In genomic region chr1:15038232-15039016, GRCh38 we compare ENCODE assay signal across 1 cellular context.
TF ChIP-seq lines count a peak whose summit lies in the region.

No MANE protein-coding gene starts in this region.

TF ChIP-seq in K562, 482 proteins besides CTCF, POLR2A, EP300 and RAD21 (continued from another document and continues in another):
- TF ChIP-seq, protein P1, sequence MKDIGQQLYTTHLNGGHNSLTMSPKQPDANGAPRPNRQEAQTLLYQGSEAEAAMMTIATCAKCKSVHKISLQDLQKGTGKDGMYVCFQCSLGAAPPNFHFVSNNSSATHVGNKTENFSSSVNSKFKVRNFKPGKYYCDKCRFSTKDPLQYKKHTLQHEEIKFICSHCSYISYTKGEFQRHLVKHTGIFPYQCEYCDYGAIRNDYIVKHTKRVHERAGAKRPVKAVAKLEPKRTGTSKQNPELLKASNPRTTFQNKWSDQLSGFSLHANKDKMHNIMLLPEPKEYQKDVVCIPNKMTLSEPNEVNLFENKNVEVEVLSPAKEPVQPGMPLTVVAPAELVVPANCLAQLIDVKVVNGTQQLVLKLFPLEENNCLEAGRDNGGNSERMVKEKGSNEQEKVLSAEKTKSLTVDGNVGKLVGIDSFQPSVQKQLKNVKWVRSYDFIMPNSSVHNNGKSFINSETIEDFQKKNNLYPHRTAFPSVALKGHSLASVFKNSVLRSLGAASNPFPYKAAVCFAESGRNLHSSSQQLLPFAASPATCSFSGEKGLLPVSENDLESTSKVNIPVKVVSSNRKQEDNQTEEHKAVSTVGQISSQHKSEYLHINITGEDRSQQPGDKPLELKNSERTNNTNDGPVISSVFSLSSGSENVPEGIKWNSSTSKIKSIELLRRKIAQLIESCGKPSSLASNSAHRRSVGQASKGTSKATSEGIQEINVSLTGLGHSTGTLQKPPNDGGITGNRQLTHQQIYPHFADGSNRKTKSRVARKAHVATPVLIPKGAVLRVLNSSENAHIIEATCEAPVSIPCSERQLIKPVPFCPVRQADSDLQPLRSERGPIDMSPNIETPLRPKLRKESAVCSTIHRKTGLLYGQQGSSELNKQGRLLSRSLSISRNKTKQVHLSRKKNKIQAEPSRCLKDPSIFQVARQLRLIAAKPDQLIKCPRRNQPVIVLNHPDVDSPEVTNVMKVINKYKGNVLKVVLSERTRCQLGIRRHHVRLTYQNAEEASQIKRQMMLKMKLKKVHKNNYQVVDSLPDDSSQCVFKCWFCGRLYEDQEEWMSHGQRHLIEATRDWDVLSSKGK (CRISPR knock-in tag; IDR thresholded peaks at IDR 0.05) = no peak
- TF ChIP-seq THRAP3 (IDR thresholded peaks at IDR 0.05; ENCODE audit: borderline replicate concordance) (no peak), FOS (IDR thresholded peaks at IDR 0.05; ENCODE audit: extremely low read depth, insufficient read length) (no peak), ZBTB12 (CRISPR knock-in tag; IDR thresholded peaks at IDR 0.05) (no peak), ZNF584 (CRISPR knock-in tag; IDR thresholded peaks at IDR 0.05; ENCODE audit: low read depth) (no peak), ZBTB8A (IDR thresholded peaks at IDR 0.05; ENCODE audit: partially characterized antibody) (no peak), HMBOX1 (IDR thresholded peaks at IDR 0.05) (no peak), KDM5B (IDR thresholded peaks at IDR 0.05; ENCODE audit: insufficient replicate concordance, low read depth, low read length) (no peak), MEF2A (IDR thresholded peaks at IDR 0.05; ENCODE audit: control insufficient read depth, low read depth, low read length) (no peak), FOXJ3 (CRISPR knock-in tag; IDR thresholded peaks at IDR 0.05) (no peak), FOXM1 (IDR thresholded peaks at IDR 0.05; ENCODE audit: low read depth) (0 out of 2 replicates have a peak, but pooled peaks have one; percentile 25), FOXM1 (CRISPR knock-in tag; IDR thresholded peaks at IDR 0.05; ENCODE audit: low read depth) (no peak), NONO (IDR thresholded peaks at IDR 0.05; ENCODE audit: low read depth in 2 of 2, low read length in 1 of 2) (no peak), ZNF778 (CRISPR knock-in tag; IDR thresholded peaks at IDR 0.05) (no peak), ZNF282 (CRISPR knock-in tag; IDR thresholded peaks at IDR 0.05) (no peak), PBX2 (CRISPR knock-in tag; IDR thresholded peaks at IDR 0.05; ENCODE audit: low read depth) (no peak), PBX2 (tag; conservative IDR thresholded peaks at IDR 0.05; ENCODE audit: low read depth) (no peak), ZNF449 (CRISPR knock-in tag; IDR thresholded peaks at IDR 0.05) (no peak), ZNF695 (CRISPR knock-in tag; IDR thresholded peaks at IDR 0.05) (no peak), ZNF589 (CRISPR knock-in tag; IDR thresholded peaks at IDR 0.05; ENCODE audit: low read depth) (no peak), JUNB (CRISPR knock-in tag; conservative IDR thresholded peaks at IDR 0.05) (no peak), SIX5 (IDR thresholded peaks at IDR 0.05; ENCODE audit: borderline replicate concordance in 1 of 2, insufficient read depth in 1 of 2, low read depth in 1 of 2, low read length in 2 of 2) (no peak), MTA1 (IDR thresholded peaks at IDR 0.05; ENCODE audit: borderline replicate concordance) (peak; percentile 71), CHD4 (IDR thresholded peaks at IDR 0.05; ENCODE audit: insufficient read depth, insufficient replicate concordance, low read depth, low read length, poor library complexity, severe bottlenecking) (peak; percentile 93), RBM15 (IDR thresholded peaks at IDR 0.05; ENCODE audit: insufficient read depth, low read length) (no peak), RFX5 (IDR thresholded peaks at IDR 0.05; ENCODE audit: low read depth, low read length) (no peak), ERF (CRISPR knock-in tag; IDR thresholded peaks at IDR 0.05) (no peak), PRPF4 (IDR thresholded peaks at IDR 0.05; ENCODE audit: insufficient read depth, low read depth, low read length, poor library complexity, severe bottlenecking) (no peak), POU5F1 (IDR thresholded peaks at IDR 0.05; ENCODE audit: borderline replicate concordance, low read depth, low read length, partially characterized antibody) (no peak), ZNF699 (CRISPR knock-in tag; IDR thresholded peaks at IDR 0.05; ENCODE audit: insufficient replicate concordance) (no peak), SRSF1 (IDR thresholded peaks at IDR 0.05; ENCODE audit: low read depth, low read length) (no peak), STAT5B (CRISPR knock-in tag; IDR thresholded peaks at IDR 0.05) (no peak), KAT7 (CRISPR knock-in tag; IDR thresholded peaks at IDR 0.05; ENCODE audit: borderline replicate concordance) (no peak), SMAD3 (CRISPR knock-in tag; conservative IDR thresholded peaks at IDR 0.05) (no peak), ZNF263 (CRISPR knock-in tag; IDR thresholded peaks at IDR 0.05; ENCODE audit: borderline replicate concordance) (no peak), ZZZ3 (IDR thresholded peaks at IDR 0.05) (no peak), HINFP (tag; conservative IDR thresholded peaks at IDR 0.05; ENCODE audit: low read depth) (no peak), CBX8 (IDR thresholded peaks at IDR 0.05; ENCODE audit: borderline replicate concordance, extremely low read depth, low read depth, low read length, poor library complexity, severe bottlenecking) (no peak), CEBPG (CRISPR knock-in tag; IDR thresholded peaks at IDR 0.05) (no peak), CEBPG (tag; conservative IDR thresholded peaks at IDR 0.05 in 1 of 2, IDR thresholded peaks at IDR 0.05 in 1 of 2) (peak; percentile 13 to 43; a peak in 2 of 4 replicates), MEF2D (tag; conservative IDR thresholded peaks at IDR 0.05; ENCODE audit: low read depth) (no peak), GATAD2B (IDR thresholded peaks at IDR 0.05; ENCODE audit: borderline replicate concordance) (peak; percentile 57; the same call in 1 of the 2 replicates), ZNF217 (CRISPR knock-in tag; IDR thresholded peaks at IDR 0.05) (no peak), DIDO1 (tag; IDR thresholded peaks at IDR 0.05; ENCODE audit: low read depth) (no peak)
- TF ChIP-seq, protein P2, sequence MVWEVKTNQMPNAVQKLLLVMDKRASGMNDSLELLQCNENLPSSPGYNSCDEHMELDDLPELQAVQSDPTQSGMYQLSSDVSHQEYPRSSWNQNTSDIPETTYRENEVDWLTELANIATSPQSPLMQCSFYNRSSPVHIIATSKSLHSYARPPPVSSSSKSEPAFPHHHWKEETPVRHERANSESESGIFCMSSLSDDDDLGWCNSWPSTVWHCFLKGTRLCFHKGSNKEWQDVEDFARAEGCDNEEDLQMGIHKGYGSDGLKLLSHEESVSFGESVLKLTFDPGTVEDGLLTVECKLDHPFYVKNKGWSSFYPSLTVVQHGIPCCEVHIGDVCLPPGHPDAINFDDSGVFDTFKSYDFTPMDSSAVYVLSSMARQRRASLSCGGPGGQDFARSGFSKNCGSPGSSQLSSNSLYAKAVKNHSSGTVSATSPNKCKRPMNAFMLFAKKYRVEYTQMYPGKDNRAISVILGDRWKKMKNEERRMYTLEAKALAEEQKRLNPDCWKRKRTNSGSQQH (CRISPR knock-in tag; IDR thresholded peaks at IDR 0.05) = no peak
- TF ChIP-seq, protein P3, sequence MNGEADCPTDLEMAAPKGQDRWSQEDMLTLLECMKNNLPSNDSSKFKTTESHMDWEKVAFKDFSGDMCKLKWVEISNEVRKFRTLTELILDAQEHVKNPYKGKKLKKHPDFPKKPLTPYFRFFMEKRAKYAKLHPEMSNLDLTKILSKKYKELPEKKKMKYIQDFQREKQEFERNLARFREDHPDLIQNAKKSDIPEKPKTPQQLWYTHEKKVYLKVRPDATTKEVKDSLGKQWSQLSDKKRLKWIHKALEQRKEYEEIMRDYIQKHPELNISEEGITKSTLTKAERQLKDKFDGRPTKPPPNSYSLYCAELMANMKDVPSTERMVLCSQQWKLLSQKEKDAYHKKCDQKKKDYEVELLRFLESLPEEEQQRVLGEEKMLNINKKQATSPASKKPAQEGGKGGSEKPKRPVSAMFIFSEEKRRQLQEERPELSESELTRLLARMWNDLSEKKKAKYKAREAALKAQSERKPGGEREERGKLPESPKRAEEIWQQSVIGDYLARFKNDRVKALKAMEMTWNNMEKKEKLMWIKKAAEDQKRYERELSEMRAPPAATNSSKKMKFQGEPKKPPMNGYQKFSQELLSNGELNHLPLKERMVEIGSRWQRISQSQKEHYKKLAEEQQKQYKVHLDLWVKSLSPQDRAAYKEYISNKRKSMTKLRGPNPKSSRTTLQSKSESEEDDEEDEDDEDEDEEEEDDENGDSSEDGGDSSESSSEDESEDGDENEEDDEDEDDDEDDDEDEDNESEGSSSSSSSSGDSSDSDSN (IDR thresholded peaks at IDR 0.05; ENCODE audit: borderline replicate concordance in 1 of 2, low read depth in 2 of 2, low read length in 2 of 2) = no peak
- TF ChIP-seq, protein P4, sequence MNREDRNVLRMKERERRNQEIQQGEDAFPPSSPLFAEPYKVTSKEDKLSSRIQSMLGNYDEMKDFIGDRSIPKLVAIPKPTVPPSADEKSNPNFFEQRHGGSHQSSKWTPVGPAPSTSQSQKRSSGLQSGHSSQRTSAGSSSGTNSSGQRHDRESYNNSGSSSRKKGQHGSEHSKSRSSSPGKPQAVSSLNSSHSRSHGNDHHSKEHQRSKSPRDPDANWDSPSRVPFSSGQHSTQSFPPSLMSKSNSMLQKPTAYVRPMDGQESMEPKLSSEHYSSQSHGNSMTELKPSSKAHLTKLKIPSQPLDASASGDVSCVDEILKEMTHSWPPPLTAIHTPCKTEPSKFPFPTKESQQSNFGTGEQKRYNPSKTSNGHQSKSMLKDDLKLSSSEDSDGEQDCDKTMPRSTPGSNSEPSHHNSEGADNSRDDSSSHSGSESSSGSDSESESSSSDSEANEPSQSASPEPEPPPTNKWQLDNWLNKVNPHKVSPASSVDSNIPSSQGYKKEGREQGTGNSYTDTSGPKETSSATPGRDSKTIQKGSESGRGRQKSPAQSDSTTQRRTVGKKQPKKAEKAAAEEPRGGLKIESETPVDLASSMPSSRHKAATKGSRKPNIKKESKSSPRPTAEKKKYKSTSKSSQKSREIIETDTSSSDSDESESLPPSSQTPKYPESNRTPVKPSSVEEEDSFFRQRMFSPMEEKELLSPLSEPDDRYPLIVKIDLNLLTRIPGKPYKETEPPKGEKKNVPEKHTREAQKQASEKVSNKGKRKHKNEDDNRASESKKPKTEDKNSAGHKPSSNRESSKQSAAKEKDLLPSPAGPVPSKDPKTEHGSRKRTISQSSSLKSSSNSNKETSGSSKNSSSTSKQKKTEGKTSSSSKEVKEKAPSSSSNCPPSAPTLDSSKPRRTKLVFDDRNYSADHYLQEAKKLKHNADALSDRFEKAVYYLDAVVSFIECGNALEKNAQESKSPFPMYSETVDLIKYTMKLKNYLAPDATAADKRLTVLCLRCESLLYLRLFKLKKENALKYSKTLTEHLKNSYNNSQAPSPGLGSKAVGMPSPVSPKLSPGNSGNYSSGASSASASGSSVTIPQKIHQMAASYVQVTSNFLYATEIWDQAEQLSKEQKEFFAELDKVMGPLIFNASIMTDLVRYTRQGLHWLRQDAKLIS (CRISPR knock-in tag; IDR thresholded peaks at IDR 0.05) = no peak
